In genomic region chr17:36463916-36464764, GRCh38 we compare ENCODE assay signal across 8 cellular contexts. TPM values are rescaled to one million over a fixed set of nuclear protein-coding genes. Genes with fewer than 3 reads are reported as not detected.
A peak's percentile ranks its signal among the peaks of the same experiment; 100 is the strongest.
DNase-seq lines count a peak whose midpoint lies in the region; ATAC-seq and TF ChIP-seq lines count a peak whose summit lies in the region.

No MANE protein-coding gene starts in this region.

- H3K36me3 Mint-ChIP-seq in activated CD4-positive, alpha-beta T cell treated with anti-CD3 and anti-CD28 coated beads, Interleukin-2, amount 10 ng/mL, durations not matched to agents 24 days and 14 days (ENCODE audit: low read depth): no peaks in the 10 kb centered on the region
- H3K36me3 Mint-ChIP-seq in neural crest cell (ENCODE audit: low read depth): no peaks in the 10 kb centered on the region

- H3K27me3 Mint-ChIP-seq in activated CD4-positive, alpha-beta T cell treated with anti-CD3 and anti-CD28 coated beads, Interleukin-2, amount 10 ng/mL, durations not matched to agents 24 days and 14 days: peaks cover 34% of the 10 kb centered on the region
- peaks cover 81% of the 10 kb centered on the region for H3K27me3 Mint-ChIP-seq in neural crest cell (ENCODE audit: low read depth)

- H3K9me3 Mint-ChIP-seq in activated CD4-positive, alpha-beta T cell treated with anti-CD3 and anti-CD28 coated beads, Interleukin-2, amount 10 ng/mL, durations not matched to agents 24 days and 14 days: no peaks in the 10 kb centered on the region
- no peaks in the 10 kb centered on the region for H3K9me3 Mint-ChIP-seq in neural crest cell

- intact Hi-C loops in activated CD4-positive, alpha-beta T cell treated with anti-CD3 and anti-CD28 coated beads, Interleukin-2, amount 10 ng/mL, durations not matched to agents 24 days and 14 days (cut with micrococcal nuclease): loop anchor here (1.0 kb wide), 1 partner anchor 18 kb away; no protein-coding TSS in a partner anchor

- no peak overlapping the region for H3K4me3 Mint-ChIP-seq in activated CD4-positive, alpha-beta T cell treated with anti-CD3 and anti-CD28 coated beads, Interleukin-2, amount 10 ng/mL, durations not matched to agents 24 days and 14 days
- no peak overlapping the region for H3K4me3 Mint-ChIP-seq in neural crest cell

- ATAC-seq in GM21381 (IDR thresholded peaks at IDR 0.05; ENCODE audit: unreplicated experiment) (no peak), HG03469 (IDR thresholded peaks at IDR 0.05; ENCODE audit: unreplicated experiment) (no peak)

- peak; percentile 22 for TF ChIP-seq CTCF in neural crest cell (conservative IDR thresholded peaks at IDR 0.05)

- no peak overlapping the region for H3K27ac Mint-ChIP-seq in activated CD4-positive, alpha-beta T cell treated with anti-CD3 and anti-CD28 coated beads, Interleukin-2, amount 10 ng/mL, durations not matched to agents 24 days and 14 days
- H3K27ac Mint-ChIP-seq in neural crest cell (ENCODE audit: unreplicated experiment): no peak overlapping the region

- DNase-seq in COLO668 (lab: John Stamatoyannopoulos, UW; ENCODE audit: unreplicated experiment) (peak; percentile 15), HuH-7.5 (ENCODE audit: low spot score) (peak; percentile 76), fibroblast of gingiva (ENCODE audit: low read depth) (peak; percentile 53), neural crest cell (ENCODE audit: low read depth, low spot score) (peak; percentile 73), cerebellar nuclear complex (lab: John Stamatoyannopoulos, UW) (no peak)
- peak; percentile 92 for DNase-seq in activated CD4-positive, alpha-beta T cell treated with anti-CD3 and anti-CD28 coated beads, Interleukin-2, amount 10 ng/mL, durations not matched to agents 24 days and 14 days

- no peaks in the 10 kb centered on the region for H3K4me1 Mint-ChIP-seq in activated CD4-positive, alpha-beta T cell treated with anti-CD3 and anti-CD28 coated beads, Interleukin-2, amount 10 ng/mL, durations not matched to agents 24 days and 14 days
- no peaks in the 10 kb centered on the region for H3K4me1 Mint-ChIP-seq in neural crest cell

RNA-seq across cellular contexts. Expression of gene ZNHIT3, which starts 22.3 kb away (rescaled TPM):
- total RNA-seq in activated CD4-positive, alpha-beta T cell treated with anti-CD3 and anti-CD28 coated beads, Interleukin-2, amount 10 ng/mL, durations not matched to agents 24 days and 14 days: 47.3 and 48.5 TPM in 2 replicates
- 53.7 and 57.0 TPM in 2 replicates for total RNA-seq in neural crest cell

Comparison
In these comparisons a context has a peak if more than half of its experiments do, and no peak if none do; other contexts are left out.
1. DNase-seq: peak in COLO668 (single experiment), HuH-7.5 (single experiment), activated CD4-positive, alpha-beta T cell treated with anti-CD3 and anti-CD28 coated beads, Interleukin-2, amount 10 ng/mL, durations not matched to agents 24 days and 14 days (single experiment), fibroblast of gingiva (single experiment) and neural crest cell (single experiment); none in cerebellar nuclear complex (0 of 2).